Comparison of ENCODE assay signal across 19 cellular contexts in the genomic region with DNA sequence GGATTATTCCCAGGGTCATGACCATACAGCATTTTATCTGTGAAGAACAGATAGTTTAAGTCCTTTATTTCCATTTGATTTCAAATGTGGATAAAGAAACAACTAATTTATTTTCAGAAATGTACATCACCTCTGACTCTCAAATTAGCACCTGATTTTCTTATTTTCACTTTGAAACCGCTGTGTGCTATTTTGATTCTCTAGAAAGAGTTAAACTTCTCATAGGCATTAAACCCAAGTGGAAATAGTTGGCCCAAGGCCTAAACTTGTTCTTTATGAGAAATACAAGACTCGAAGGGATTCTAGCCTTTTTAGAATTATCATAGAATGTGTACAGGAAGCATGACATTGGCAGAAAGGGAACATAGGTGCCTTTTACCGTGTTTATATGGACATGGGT. TPM values are rescaled to one million over a fixed set of nuclear protein-coding genes. Genes with fewer than 3 reads are reported as not detected.
DNase-seq lines count a peak whose midpoint lies in the region; ATAC-seq and TF ChIP-seq lines count a peak whose summit lies in the region.
"Had no signal": no experiment of that assay in that cellular context is flagged by ENCODE, and none has a peak within 500 bp of the region (broad histone marks: within the 10 kb centered on the region; RNA-seq: fewer than 3 reads in every experiment).

No MANE protein-coding gene starts in this region.

- no peaks in the 10 kb centered on the region for H3K27me3 ChIP-seq in OCI-LY3 (ENCODE audit: low read depth, low read length)

- no peak for TF ChIP-seq CTCF in OCI-LY3 (IDR thresholded peaks at IDR 0.05; ENCODE audit: low read depth, low read length)
- TF ChIP-seq CTCF in activated CD8-positive, alpha-beta T cell treated with anti-CD3 and anti-CD28 coated beads for 36 hours (IDR thresholded peaks at IDR 0.05): no peak

- POLR2A ChIA-PET in activated CD8-positive, alpha-beta T cell treated with anti-CD3 and anti-CD28 coated beads for 36 hours (lab: Charles Lee): no interaction called here

- no peaks in the 10 kb centered on the region for H3K79me2 ChIP-seq in OCI-LY3 (ENCODE audit: low read length)

- CTCF ChIA-PET in activated CD8-positive, alpha-beta T cell treated with anti-CD3 and anti-CD28 coated beads for 36 hours (lab: Charles Lee): no interaction called here

- no peak overlapping the region for H3K4me3 ChIP-seq in OCI-LY3 (ENCODE audit: low read length)
- H3K4me3 ChIP-seq: SK-N-MC had no signal

- H3K4me1 Mint-ChIP-seq in activated T-cell treated with anti-CD3 and anti-CD28 coated beads, Interleukin-2, amount 50 U/mL, for 72 hours (ENCODE audit: low read depth): no peaks in the 10 kb centered on the region
- H3K4me1 Mint-ChIP-seq in activated CD8-positive, alpha-beta T cell treated with anti-CD3 and anti-CD28 coated beads for 36 hours (ENCODE audit: low read depth): no peaks in the 10 kb centered on the region

- DNase-seq in activated T-cell treated with anti-CD3 and anti-CD28 coated beads, Interleukin-2, amount 50 U/mL, for 72 hours: no peak
- no peak for DNase-seq in activated T-cell treated with anti-CD3 and anti-CD28 coated beads, Interleukin-2, amount 50 U/mL, for 1 hour
- DNase-seq in activated gamma-delta T cell (lab: John Stamatoyannopoulos, UW) (no peak), islet precursor cell (no peak), SIG-M5 (lab: John Stamatoyannopoulos, UW) (no peak)
- DNase-seq in activated CD8-positive, alpha-beta T cell treated with anti-CD3 and anti-CD28 coated beads for 36 hours: no peak
- DNase-seq: DMS79 treated with DMSO at 0.1 percent for 48 hours, NCI-H1092, NCI-H1436 treated with DMSO at 0.1 percent for 48 hours, NCI-H2029, NCI-H526, Right ventricle myocardium superior had no signal

- no peaks in the 10 kb centered on the region for H3K36me3 ChIP-seq in OCI-LY3 (replicated peaks; ENCODE audit: low read depth, low read length)

- peaks cover 11% of the 10 kb centered on the region for H3K4me1 ChIP-seq in OCI-LY3 (ENCODE audit: low read length)

- intact Hi-C loops in activated CD8-positive, alpha-beta T cell treated with anti-CD3 and anti-CD28 coated beads for 36 hours (cut with micrococcal nuclease): no loop called here

- peaks cover 15% of the 10 kb centered on the region for H3K27me3 Mint-ChIP-seq in activated T-cell treated with anti-CD3 and anti-CD28 coated beads, Interleukin-2, amount 50 U/mL, for 72 hours (ENCODE audit: low read depth)
- peaks cover 10% of the 10 kb centered on the region for H3K27me3 Mint-ChIP-seq in activated CD8-positive, alpha-beta T cell treated with anti-CD3 and anti-CD28 coated beads for 36 hours

- no peak overlapping the region for H3K4me2 ChIP-seq in OCI-LY3 (ENCODE audit: low read length)
- H3K4me2 ChIP-seq: KMS-11 had no signal

- no peak overlapping the region for H3K4me3 Mint-ChIP-seq in activated T-cell treated with anti-CD3 and anti-CD28 coated beads, Interleukin-2, amount 50 U/mL, for 72 hours
- H3K4me3 Mint-ChIP-seq in activated CD8-positive, alpha-beta T cell treated with anti-CD3 and anti-CD28 coated beads for 36 hours: no peak overlapping the region
- H3K4me3 Mint-ChIP-seq: CD14-positive monocyte; T-helper 2 cell treated with Interferon-gamma antibody and Interleukin-4, amounts not matched to agents 5 μg/mL and 100 μg/mL, for 36 hours had no signal

- ATAC-seq in activated T-cell treated with anti-CD3 and anti-CD28 coated beads, Interleukin-2, amount 50 U/mL, for 72 hours (replicated peaks in 1 of 2): no peak
- ATAC-seq in GM21723 (IDR thresholded peaks at IDR 0.05; ENCODE audit: unreplicated experiment): peak; percentile 55
- ATAC-seq in activated CD8-positive, alpha-beta T cell treated with anti-CD3 and anti-CD28 coated beads for 36 hours: no peak

- no peak overlapping the region for H3K9ac ChIP-seq in OCI-LY3 (ENCODE audit: low read length)
- H3K9ac ChIP-seq: KMS-11 had no signal

- H3K9me3 ChIP-seq in OCI-LY3 (ENCODE audit: insufficient read depth, low read length): peaks cover 1% of the 10 kb centered on the region; the same call in 1 of the 2 replicates

- peak overlapping the region; percentile 69 for H2AFZ ChIP-seq in OCI-LY3 (ENCODE audit: low read depth, low read length)

- H4K20me1 ChIP-seq in OCI-LY3 (ENCODE audit: insufficient read depth, low read length): no peaks in the 10 kb centered on the region

- no peaks in the 10 kb centered on the region for H3K9me3 Mint-ChIP-seq in activated T-cell treated with anti-CD3 and anti-CD28 coated beads, Interleukin-2, amount 50 U/mL, for 72 hours
- no peaks in the 10 kb centered on the region for H3K9me3 Mint-ChIP-seq in activated CD8-positive, alpha-beta T cell treated with anti-CD3 and anti-CD28 coated beads for 36 hours
- H3K9me3 Mint-ChIP-seq: T-helper 2 cell treated with Interferon-gamma antibody and Interleukin-4, amounts not matched to agents 5 μg/mL and 100 μg/mL, for 36 hours had no signal

- H3K36me3 Mint-ChIP-seq in activated T-cell treated with anti-CD3 and anti-CD28 coated beads, Interleukin-2, amount 50 U/mL, for 72 hours (ENCODE audit: insufficient read depth in 2 of 2): no peaks in the 10 kb centered on the region
- no peaks in the 10 kb centered on the region for H3K36me3 Mint-ChIP-seq in activated CD8-positive, alpha-beta T cell treated with anti-CD3 and anti-CD28 coated beads for 36 hours (ENCODE audit: low read depth)
- H3K36me3 Mint-ChIP-seq: CD14-positive monocyte had no signal

- no peak overlapping the region for H3K27ac ChIP-seq in OCI-LY3 (ENCODE audit: low read length)
- H3K27ac ChIP-seq: 22Rv1, KMS-11, SK-N-MC had no signal

- peak overlapping the region; percentile 12 for H3K27ac Mint-ChIP-seq in activated T-cell treated with anti-CD3 and anti-CD28 coated beads, Interleukin-2, amount 50 U/mL, for 72 hours
- H3K27ac Mint-ChIP-seq in activated CD8-positive, alpha-beta T cell treated with anti-CD3 and anti-CD28 coated beads for 36 hours: no peak overlapping the region
- H3K27ac Mint-ChIP-seq: CD14-positive monocyte; T-helper 2 cell treated with Interferon-gamma antibody and Interleukin-4, amounts not matched to agents 5 μg/mL and 100 μg/mL, for 36 hours had no signal

RNA-seq across cellular contexts. Expression of a gene that starts 41.5 kb away (rescaled TPM):
- under 1 TPM; 0.50 to 0.67 TPM for total RNA-seq in activated T-cell treated with anti-CD3 and anti-CD28 coated beads, Interleukin-2, amount 50 U/mL, for 72 hours
- under 1 TPM in 1 of 2 experiments, not detected in 1; 0.18 TPM for total RNA-seq in activated CD8-positive, alpha-beta T cell treated with anti-CD3 and anti-CD28 coated beads for 36 hours
